In the genomic region with DNA sequence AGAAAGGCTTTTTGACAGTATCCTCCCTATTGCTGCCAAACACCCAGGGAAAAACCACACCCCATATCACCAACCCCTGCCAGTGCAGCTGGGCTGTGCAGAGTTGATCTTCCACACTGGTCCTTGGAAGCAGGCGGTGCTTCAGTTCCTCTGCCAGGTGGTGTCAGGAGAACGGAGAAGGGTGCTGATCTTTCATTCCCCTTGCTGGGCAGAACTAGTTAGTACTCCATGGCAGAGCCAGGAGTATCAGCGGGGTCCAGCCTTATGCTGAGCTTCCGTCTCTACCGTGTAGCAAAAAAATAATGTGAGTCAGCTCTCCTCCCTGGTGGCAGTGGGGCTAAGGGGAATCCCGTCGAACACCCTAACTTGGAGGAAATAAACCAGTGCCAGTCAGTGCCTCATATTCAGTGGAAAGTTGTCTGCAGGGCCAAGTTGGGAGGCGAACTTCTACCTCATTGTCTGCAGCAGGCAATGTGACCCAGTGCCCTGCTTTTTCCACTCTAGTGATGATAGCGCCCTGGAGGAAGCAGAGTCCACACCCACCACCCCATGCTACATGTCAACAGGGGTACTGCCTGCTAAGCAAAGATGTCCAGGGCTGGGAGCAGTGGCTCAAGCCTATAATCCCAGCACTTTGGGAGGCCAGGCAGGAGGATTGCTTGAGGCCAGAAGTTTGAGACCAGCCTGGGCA, we compare ENCODE assay signal across 20 cellular contexts.
A peak's percentile ranks its signal among the peaks of the same experiment; 100 is the strongest.
DNase-seq lines count a peak whose midpoint lies in the region; ATAC-seq and TF ChIP-seq lines count a peak whose summit lies in the region.
"Had no signal": no experiment of that assay in that cellular context is flagged by ENCODE, and none has a peak within 500 bp of the region (broad histone marks: within the 10 kb centered on the region; RNA-seq: fewer than 3 reads in every experiment).

No MANE protein-coding gene starts in this region.

- no peaks in the 10 kb centered on the region for H3K9me3 Mint-ChIP-seq in nephron progenitor cell
- H3K9me3 Mint-ChIP-seq: activated T-helper 1 cell treated with anti-CD3 and anti-CD28 coated beads, Interleukin-12 subunit alpha, Interleukin-12 subunit beta, Interleukin-2, Interleukin-4 antibody, amounts not matched to agents 30 ng/mL and 10 ng/mL and 1 ng/mL, durations not matched to agents 14 hours and 24 hours and 36 hours; T-helper 1 cell treated with Interleukin-12 subunit alpha and Interleukin-12 subunit beta and Interleukin-4 antibody, amounts not matched to agents 30 μg/mL and 1 μg/mL, for 36 hours had no signal

- H3K4me1 Mint-ChIP-seq in nephron progenitor cell = peaks cover 55% of the 10 kb centered on the region

- peak; percentile 68 for DNase-seq in A172 (ENCODE audit: low spot score)
- peak; percentile 76 for DNase-seq in Daoy (ENCODE audit: low read depth)
- peak; percentile 52 for DNase-seq in RPMI8226
- DNase-seq in nephron progenitor cell = no peak
- no peak for DNase-seq in stimulated activated CD4-positive, alpha-beta T cell treated with anti-CD3 and anti-CD28 coated beads, Interleukin-2, amount 100 ng/mL, for 48 hours
- no peak for DNase-seq in nucleus accumbens (lab: John Stamatoyannopoulos, UW)
- DNase-seq in G401 (ENCODE audit: low spot score) = no peak
- DNase-seq: activated CD4-positive, alpha-beta T cell treated with anti-CD3 and anti-CD28 coated beads for 48 hours; effector CD8-positive, alpha-beta T cell; erythroblast; HCEC 1CT; kidney; mammary epithelial cell; NCI-H1436 treated with DMSO at 0.1 percent for 48 hours; NK-92 treated with Interleukin-12 subunit alpha and Interleukin-12 subunit beta, amount 100 ng/mL, for 24 hours; Peyer's patch had no signal

- H3K27me3 Mint-ChIP-seq in nephron progenitor cell (ENCODE audit: low read depth, poor library complexity) = peaks cover 3% of the 10 kb centered on the region

- no peak overlapping the region for H3K4me3 Mint-ChIP-seq in nephron progenitor cell
- H3K4me3 Mint-ChIP-seq: activated T-helper 1 cell treated with anti-CD3 and anti-CD28 coated beads, Interleukin-12 subunit alpha, Interleukin-12 subunit beta, Interleukin-2, Interleukin-4 antibody, amounts not matched to agents 30 ng/mL and 10 ng/mL and 1 ng/mL, durations not matched to agents 14 hours and 24 hours and 36 hours; T-helper 1 cell treated with Interleukin-12 subunit alpha and Interleukin-12 subunit beta and Interleukin-4 antibody, amounts not matched to agents 30 μg/mL and 1 μg/mL, for 36 hours had no signal

- no peak for TF ChIP-seq CTCF in nephron progenitor cell (IDR thresholded peaks at IDR 0.05)

- in situ Hi-C loops in G401 (cut with HindIII; ENCODE audit: low sequenced_read_pairs) = no loop called here

- peaks cover 4% of the 10 kb centered on the region for H3K36me3 Mint-ChIP-seq in nephron progenitor cell (ENCODE audit: low read depth)

- ATAC-seq in HG03342 (IDR thresholded peaks at IDR 0.05; ENCODE audit: unreplicated experiment) = no peak
- ATAC-seq: activated naive CD4-positive, alpha-beta T cell treated with anti-CD3 and anti-CD28 coated beads, Interleukin-2, amount 50 U/mL, for 72 hours had no signal

- peak overlapping the region; percentile 52 for H3K27ac Mint-ChIP-seq in nephron progenitor cell
- H3K27ac Mint-ChIP-seq: activated naive CD4-positive, alpha-beta T cell treated with anti-CD3 and anti-CD28 coated beads, Interleukin-2, amount 50 U/mL, for 72 hours; activated T-helper 1 cell treated with anti-CD3 and anti-CD28 coated beads, Interleukin-12 subunit alpha, Interleukin-12 subunit beta, Interleukin-2, Interleukin-4 antibody, amounts not matched to agents 30 ng/mL and 10 ng/mL and 1 ng/mL, durations not matched to agents 14 hours and 24 hours and 36 hours; T-helper 1 cell treated with Interleukin-12 subunit alpha and Interleukin-12 subunit beta and Interleukin-4 antibody, amounts not matched to agents 30 μg/mL and 1 μg/mL, for 36 hours had no signal

Comparison
In these comparisons a context has a peak if more than half of its experiments do, and no peak if none do; other contexts are left out.
1. DNase-seq: peak in A172 (single experiment), Daoy (single experiment) and RPMI8226 (single experiment); none in nephron progenitor cell (single experiment), stimulated activated CD4-positive, alpha-beta T cell treated with anti-CD3 and anti-CD28 coated beads, Interleukin-2, amount 100 ng/mL, for 48 hours (0 of 2), nucleus accumbens (0 of 56) and G401 (single experiment).